In the genomic region with DNA sequence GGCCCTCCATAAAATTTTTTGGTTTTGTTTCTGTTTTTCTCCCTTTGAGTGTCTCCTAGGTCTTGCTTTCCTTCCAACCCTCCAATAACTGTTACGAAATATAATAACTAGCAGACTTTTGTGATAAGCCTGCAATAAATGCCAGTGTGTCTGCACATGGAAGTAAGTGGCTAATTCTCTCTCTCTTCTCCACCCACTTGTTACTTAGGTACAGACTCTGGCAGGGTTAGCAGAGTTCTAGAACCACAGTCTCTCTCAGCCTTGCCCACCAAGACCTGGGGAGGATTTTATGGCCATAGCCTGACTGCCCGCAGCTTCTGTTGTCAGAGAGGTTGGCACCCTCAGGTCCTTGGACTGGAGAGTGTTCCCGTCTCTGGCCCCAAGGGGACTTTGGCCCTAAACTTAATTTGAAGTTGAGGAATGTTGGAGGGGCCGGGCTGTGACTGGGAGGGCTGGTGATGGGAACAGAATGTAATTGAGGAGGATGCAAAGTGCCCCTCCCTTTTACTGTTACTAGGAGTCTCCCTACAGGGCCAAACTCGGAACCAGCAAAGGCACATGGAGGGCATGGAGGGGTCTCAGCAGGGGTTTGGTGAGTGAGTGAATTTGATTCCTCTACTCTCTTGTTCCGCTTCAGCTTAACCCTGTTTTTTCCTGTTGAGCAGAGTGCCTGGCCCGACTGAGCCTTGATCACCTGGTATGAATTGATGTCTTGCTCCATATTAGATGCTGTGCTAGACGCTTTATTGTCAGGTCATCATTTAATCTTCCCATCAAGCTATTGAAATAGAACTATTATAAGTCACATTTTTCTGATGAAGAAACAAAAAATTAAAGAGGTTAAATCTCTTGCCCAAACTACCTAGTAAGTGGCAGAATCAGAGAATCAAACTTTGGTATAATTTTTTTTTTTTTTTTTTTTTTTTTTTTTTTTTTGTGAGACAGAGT, we compare ENCODE assay signal across 1 cellular context.
TF ChIP-seq lines count a peak whose summit lies in the region.

No MANE protein-coding gene starts in this region.

TF ChIP-seq in H1, 55 proteins besides CTCF, POLR2A, EP300 and RAD21 (continued from another document):
- no peak for TF ChIP-seq TCF12 (IDR thresholded peaks at IDR 0.05; ENCODE audit: low read depth, low read length)
